Comparison of ENCODE assay signal across 8 cellular contexts in genomic region chrX:11759461-11760311, GRCh38. TPM values are rescaled to one million over a fixed set of nuclear protein-coding genes. Genes with fewer than 3 reads are reported as not detected.
DNase-seq lines count a peak whose midpoint lies in the region; ATAC-seq lines count a peak whose summit lies in the region.

No MANE protein-coding gene starts in this region.

- H3K9ac ChIP-seq in HUES64 (ENCODE audit: low read depth, low read length) (peak overlapping the region; percentile 57; the same call in 1 of the 2 replicates), NT2/D1 (ENCODE audit: insufficient read length, low read depth) (peak overlapping the region; percentile 67)

- peak overlapping the region; percentile 95 for H3K4me3 ChIP-seq in HUES64 (ENCODE audit: low read length)
- peak overlapping the region; percentile 96 for H3K4me3 ChIP-seq in NT2/D1 (ENCODE audit: insufficient read length, low read depth)
- H3K4me3 ChIP-seq in mesodermal cell (ENCODE audit: extremely low read depth, insufficient read depth, low read length, poor library complexity, severe bottlenecking): peak overlapping the region; percentile 61

- H3K27me3 ChIP-seq in HUES64 (ENCODE audit: insufficient read depth, low read length): peaks cover 9% of the 10 kb centered on the region
- no peaks in the 10 kb centered on the region for H3K27me3 ChIP-seq in NT2/D1 (ENCODE audit: insufficient read depth, insufficient read length)

- H3K9me3 ChIP-seq in HUES64 (ENCODE audit: insufficient read depth, low read depth, low read length): no peaks in the 10 kb centered on the region
- H3K9me3 ChIP-seq in NT2/D1 (ENCODE audit: insufficient read depth, low read length): no peaks in the 10 kb centered on the region
- H3K9me3 ChIP-seq in mesodermal cell (ENCODE audit: control insufficient read depth, low read length): no peaks in the 10 kb centered on the region

- DNase-seq in DMS 273 treated with DMSO at 0.1 percent for 48 hours (lab: John Stamatoyannopoulos, UW) (peak; percentile 90), NT2/D1 (ENCODE audit: low read depth, low spot score) (peak; percentile 82), activated T-cell treated with anti-CD3 and anti-CD28 coated beads for 1 hour (ENCODE audit: low read depth) (peak; percentile 52), epidermal melanocyte (ENCODE audit: insufficient read length, low spot score) (peak; percentile 84)
- peak; percentile 36 to 44 for DNase-seq in stimulated activated CD8-positive, alpha-beta memory T cell treated with anti-CD3 and anti-CD28 coated beads, Interleukin-7, amount 100 ng/mL, for 1 hour (ENCODE audit: low read depth in 2 of 2)

- H3K4me1 ChIP-seq in HUES64 (ENCODE audit: insufficient read depth, low read length) (peaks cover 9% of the 10 kb centered on the region; the same call in 1 of the 2 replicates), NT2/D1 (ENCODE audit: insufficient read depth, insufficient read length) (peaks cover 4% of the 10 kb centered on the region), mesodermal cell (ENCODE audit: control insufficient read depth, insufficient read depth, low read length, poor library complexity, severe bottlenecking) (no peaks in the 10 kb centered on the region)

- H3K27ac ChIP-seq in HUES64 (ENCODE audit: low read depth, low read length): no peak overlapping the region
- H3K27ac ChIP-seq in mesodermal cell (ENCODE audit: low read depth, low read length, severe bottlenecking): peak overlapping the region; percentile 37

- ATAC-seq in GM21529 (IDR thresholded peaks at IDR 0.05; ENCODE audit: unreplicated experiment): peak; percentile 75

- WGBS in HUES64: 22% methylated on average over 12 of the region's 13 CpGs
- WGBS in mesodermal cell (ENCODE audit: insufficient coverage in 2 of 2), 2 experiments: 3 to 20% methylated on average over 1 to 4 of the region's 13 CpGs

- H3K36me3 ChIP-seq in HUES64 (ENCODE audit: insufficient read depth, low read length) (peaks cover 37% of the 10 kb centered on the region), NT2/D1 (ENCODE audit: insufficient read depth, insufficient read length, low read length) (peaks cover 44% of the 10 kb centered on the region), mesodermal cell (ENCODE audit: control insufficient read depth, insufficient read depth, low read length) (peaks cover 38% of the 10 kb centered on the region)

RNA-seq across cellular contexts. Expression of gene MSL3, which starts 1.6 kb away (rescaled TPM):
- 13.0 TPM for polyA plus RNA-seq in HUES64 (2013, experiment 1 of 2)
- 12.4 TPM for polyA plus RNA-seq in HUES64 (2013, experiment 2 of 2)
- 26.4 TPM for polyA plus RNA-seq in mesodermal cell (2013, experiment 1 of 2)
- polyA plus RNA-seq in mesodermal cell (2013, experiment 2 of 2): 27.3 TPM

Comparison
In these comparisons a context has a peak if more than half of its experiments do, and no peak if none do; other contexts are left out.
1. DNase-seq: peak in every context shown above with its lines; median percentile 90 in DMS 273 treated with DMSO at 0.1 percent for 48 hours; 84 in epidermal melanocyte; 82 in NT2/D1; 52 in activated T-cell treated with anti-CD3 and anti-CD28 coated beads for 1 hour; 40 in stimulated activated CD8-positive, alpha-beta memory T cell treated with anti-CD3 and anti-CD28 coated beads, Interleukin-7, amount 100 ng/mL, for 1 hour.